In genomic region chr9:129836342-129837007, GRCh38 we compare ENCODE assay signal across 1 cellular context.
TF ChIP-seq lines count a peak whose summit lies in the region.

No MANE protein-coding gene starts in this region.

TF ChIP-seq in IMR-90, 13 proteins besides CTCF, POLR2A, EP300 and RAD21:
- TF ChIP-seq CHD1 (IDR thresholded peaks at IDR 0.05; ENCODE audit: low read depth, low read length) (no peak), CEBPB (IDR thresholded peaks at IDR 0.05; ENCODE audit: low read depth, low read length) (no peak), FOS (IDR thresholded peaks at IDR 0.05; ENCODE audit: low read depth, low read length) (no peak), MAZ (IDR thresholded peaks at IDR 0.05; ENCODE audit: borderline replicate concordance, low read depth, low read length) (no peak), RCOR1 (IDR thresholded peaks at IDR 0.05; ENCODE audit: insufficient replicate concordance, low read length) (no peak), USF2 (IDR thresholded peaks at IDR 0.05; ENCODE audit: low read depth, low read length) (no peak), SMC3 (IDR thresholded peaks at IDR 0.05; ENCODE audit: low read depth, low read length) (no peak), RFX5 (IDR thresholded peaks at IDR 0.05; ENCODE audit: low read depth, low read length) (no peak), ELK1 (IDR thresholded peaks at IDR 0.05; ENCODE audit: borderline replicate concordance, low read depth, low read length) (no peak), MXI1 (IDR thresholded peaks at IDR 0.05; ENCODE audit: borderline replicate concordance, low read depth, low read length) (no peak), BHLHE40 (IDR thresholded peaks at IDR 0.05; ENCODE audit: low read depth, low read length) (no peak), NFE2L2 (IDR thresholded peaks at IDR 0.05; ENCODE audit: low read depth, low read length) (no peak), MAFK (IDR thresholded peaks at IDR 0.05; ENCODE audit: low read depth, low read length) (no peak)
